In the genomic region with DNA sequence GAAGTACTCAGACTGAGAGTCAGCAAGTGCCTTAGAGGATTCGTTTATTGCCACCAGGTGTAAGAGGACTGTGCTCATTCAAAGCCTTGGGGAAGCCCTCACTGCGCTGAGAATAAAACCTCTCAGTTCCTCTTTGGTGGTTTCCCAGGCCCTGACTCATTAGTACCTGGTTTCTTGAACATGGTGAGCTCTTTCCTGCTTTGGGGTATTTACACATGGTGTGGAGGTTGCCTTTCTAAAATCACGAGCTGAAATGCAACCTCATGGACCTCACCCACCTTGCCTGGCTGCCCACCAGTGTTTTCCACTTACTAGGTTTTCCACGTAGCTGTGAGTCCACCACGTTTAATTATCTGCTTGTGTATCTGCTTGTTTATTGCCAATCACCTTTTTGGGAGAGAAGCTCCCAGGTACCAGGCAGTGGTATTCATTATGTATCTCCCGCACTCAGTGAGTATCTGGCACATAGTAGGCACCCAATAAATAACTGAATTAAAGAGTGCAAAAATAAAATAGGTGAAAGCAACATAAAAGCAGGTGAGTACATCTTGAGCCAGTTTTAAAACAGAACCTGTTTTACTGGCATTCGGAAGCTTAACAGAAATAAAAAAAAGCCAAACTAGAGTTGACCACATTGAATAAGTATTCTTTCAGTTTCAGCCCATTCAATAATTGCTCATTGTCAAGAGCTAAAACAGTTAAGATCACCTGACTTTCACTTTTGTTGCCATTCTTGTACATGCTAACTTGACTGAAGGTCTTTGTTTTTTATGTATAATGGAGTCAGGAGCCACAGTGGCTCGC, we compare ENCODE assay signal across 8 cellular contexts.
DNase-seq lines count a peak whose midpoint lies in the region; ATAC-seq and TF ChIP-seq lines count a peak whose summit lies in the region.

No MANE protein-coding gene starts in this region.

- H3K4me3 ChIP-seq in left lung: no peak overlapping the region
- no peak overlapping the region for H3K4me3 ChIP-seq in CD4-positive, alpha-beta memory T cell (ENCODE audit: low read length in 2 of 2)

- peaks cover 0 to 8% (median under 1%) of the 10 kb centered on the region in 4 donors for H3K4me1 Mint-ChIP-seq in CD4-positive, alpha-beta memory T cell

- intact Hi-C loops in left lung (cut with DNase I): no loop called here
- intact Hi-C loops in CD4-positive, alpha-beta memory T cell (cut with micrococcal nuclease): no loop called here

- H3K36me3 Mint-ChIP-seq in CD4-positive, alpha-beta memory T cell: no peaks in the 10 kb centered on the region

- TF ChIP-seq CTCF in left lung (IDR thresholded peaks at IDR 0.05): no peak

- peak; percentile 64 to 83 for ATAC-seq in activated CD4-positive, CD25-positive, alpha-beta regulatory T cell treated with anti-CD3 and anti-CD28 coated beads, Interleukin-2, amount 50 U/mL, for 24 hours
- ATAC-seq in HG02870 (IDR thresholded peaks at IDR 0.05; ENCODE audit: unreplicated experiment) (peak; percentile 94), left lung (peak; percentile 60)

- no peak overlapping the region for H3K27ac Mint-ChIP-seq in CD4-positive, alpha-beta memory T cell

- H3K9me3 Mint-ChIP-seq in CD4-positive, alpha-beta memory T cell: no peaks in the 10 kb centered on the region

- H3K4me3 Mint-ChIP-seq in CD4-positive, alpha-beta memory T cell: no peak overlapping the region

- H3K9me3 ChIP-seq in left lung: no peaks in the 10 kb centered on the region
- H3K9me3 ChIP-seq in CD4-positive, alpha-beta memory T cell (ENCODE audit: control insufficient read depth in 1 of 2, low read length in 2 of 2): no peaks in the 10 kb centered on the region

- peaks cover 0 to 2% of the 10 kb centered on the region in 2 donors for H3K27me3 Mint-ChIP-seq in CD4-positive, alpha-beta memory T cell

- CTCF ChIA-PET in CD4-positive, alpha-beta memory T cell (lab: Charles Lee; ENCODE audit: partially characterized antibody): no interaction called here

- H3K27ac ChIP-seq in left lung (no peak overlapping the region), caudate nucleus (ENCODE audit: low read depth, low read length) (no peak overlapping the region)
- no peak overlapping the region for H3K27ac ChIP-seq in CD4-positive, alpha-beta memory T cell (ENCODE audit: low read depth, low read length)

- POLR2A ChIA-PET in CD4-positive, alpha-beta memory T cell (lab: Charles Lee; ENCODE audit: partially characterized antibody): no interaction called here

- no peak for DNase-seq in activated CD4-positive, CD25-positive, alpha-beta regulatory T cell (lab: John Stamatoyannopoulos, UW)
- DNase-seq in NK-92 (lab: John Stamatoyannopoulos, UW; ENCODE audit: unreplicated experiment): peak; percentile 11
- no peak for DNase-seq in left lung
- no peak for DNase-seq in caudate nucleus (lab: John Stamatoyannopoulos, UW)
- no peak for DNase-seq in RKO (ENCODE audit: low spot score)
- no peak for DNase-seq in CD4-positive, alpha-beta memory T cell

- peaks cover 0 to 9% of the 10 kb centered on the region in 2 donors for H3K4me1 ChIP-seq in left lung
- no peaks in the 10 kb centered on the region for H3K4me1 ChIP-seq in CD4-positive, alpha-beta memory T cell (ENCODE audit: insufficient read depth, low read length)

- H3K36me3 ChIP-seq in left lung: no peaks in the 10 kb centered on the region
- H3K36me3 ChIP-seq in CD4-positive, alpha-beta memory T cell (ENCODE audit: insufficient read depth, low read length): no peaks in the 10 kb centered on the region

- no peaks in the 10 kb centered on the region for H3K27me3 ChIP-seq in left lung
- H3K27me3 ChIP-seq in CD4-positive, alpha-beta memory T cell (ENCODE audit: insufficient read depth, low read length): no peaks in the 10 kb centered on the region
